In genomic region chr15:40564591-40565332, GRCh38 we compare ENCODE assay signal across 1 cellular context.
TF ChIP-seq lines count a peak whose summit lies in the region.

Gene CCDC32, minus strand, starts transcription at chr15:40565042. Its CDS starts 2,027 bp downstream, at chr15:40563015.

TF ChIP-seq in HepG2, 621 proteins besides CTCF, POLR2A, EP300 and RAD21 (continued from another document and continues in another):
- peak; percentile 41; the same call in 1 of the 2 replicates for TF ChIP-seq ERF (CRISPR knock-in tag; IDR thresholded peaks at IDR 0.05)
- TF ChIP-seq CREB1 (IDR thresholded peaks at IDR 0.05), result peak; percentile 76
- peak; percentile 89 for TF ChIP-seq CREB1 (CRISPR knock-in tag; IDR thresholded peaks at IDR 0.05)
- no peak for TF ChIP-seq TCF12 (IDR thresholded peaks at IDR 0.05)
- no peak for TF ChIP-seq TCF12 (CRISPR knock-in tag; IDR thresholded peaks at IDR 0.05)
- TF ChIP-seq ZNF720 (CRISPR knock-in tag; IDR thresholded peaks at IDR 0.05), result no peak
- no peak for TF ChIP-seq ZNF605 (CRISPR knock-in tag; IDR thresholded peaks at IDR 0.05)
- TF ChIP-seq RERE (CRISPR knock-in tag; IDR thresholded peaks at IDR 0.05; ENCODE audit: low read depth), result no peak
- peak; percentile 75 for TF ChIP-seq KMT2A (CRISPR knock-in tag; IDR thresholded peaks at IDR 0.05)
- TF ChIP-seq ZC3H4 (CRISPR knock-in tag; IDR thresholded peaks at IDR 0.05; ENCODE audit: borderline replicate concordance), result no peak
- TF ChIP-seq NR2F6 (IDR thresholded peaks at IDR 0.05), result no peak
- no peak for TF ChIP-seq NR2F6 (CRISPR knock-in tag; IDR thresholded peaks at IDR 0.05)
- peak; percentile 53 for TF ChIP-seq ETV5 (CRISPR knock-in tag; IDR thresholded peaks at IDR 0.05; ENCODE audit: borderline replicate concordance)
- TF ChIP-seq PITX1 (CRISPR knock-in tag; IDR thresholded peaks at IDR 0.05), result peak; percentile 39; the same call in 1 of the 2 replicates
- no peak for TF ChIP-seq SRSF9 (IDR thresholded peaks at IDR 0.05; ENCODE audit: borderline replicate concordance, insufficient read depth, low read depth, low read length, poor library complexity, severe bottlenecking)
- TF ChIP-seq SETDB1 (CRISPR knock-in tag; IDR thresholded peaks at IDR 0.05; ENCODE audit: borderline replicate concordance), result no peak
- TF ChIP-seq SUZ12 (IDR thresholded peaks at IDR 0.05; ENCODE audit: low read depth, low read length), result no peak
- no peak for TF ChIP-seq NR2F2 (IDR thresholded peaks at IDR 0.05; ENCODE audit: borderline replicate concordance, low read depth)
- TF ChIP-seq MAX (IDR thresholded peaks at IDR 0.05), result peak; percentile 89
- no peak for TF ChIP-seq ZNF232 (CRISPR knock-in tag; IDR thresholded peaks at IDR 0.05; ENCODE audit: borderline replicate concordance)
- no peak for TF ChIP-seq ZBTB3 (CRISPR knock-in tag; IDR thresholded peaks at IDR 0.05; ENCODE audit: borderline replicate concordance, low read depth)
- TF ChIP-seq ZNF256 (CRISPR knock-in tag; conservative IDR thresholded peaks at IDR 0.05), result no peak
- TF ChIP-seq ZBTB10 (CRISPR knock-in tag; IDR thresholded peaks at IDR 0.05; ENCODE audit: borderline replicate concordance), result no peak
- no peak for TF ChIP-seq MLXIP (CRISPR knock-in tag; IDR thresholded peaks at IDR 0.05; ENCODE audit: borderline replicate concordance)
- peak; percentile 68 for TF ChIP-seq SPEN (CRISPR knock-in tag; IDR thresholded peaks at IDR 0.05; ENCODE audit: low read depth)
- 0 out of 2 replicates have a peak, but pooled peaks have one; percentile 71 for TF ChIP-seq FLYWCH1 (CRISPR knock-in tag; IDR thresholded peaks at IDR 0.05)
- no peak for TF ChIP-seq ZNF740 (CRISPR knock-in tag; IDR thresholded peaks at IDR 0.05)
- no peak for TF ChIP-seq GTF3A (CRISPR knock-in tag; conservative IDR thresholded peaks at IDR 0.05)
- no peak for TF ChIP-seq HNRNPH1 (optimal IDR thresholded peaks at IDR 0.05; ENCODE audit: low read depth, low read length)
- no peak for TF ChIP-seq ARID2 (CRISPR knock-in tag; IDR thresholded peaks at IDR 0.05; ENCODE audit: borderline replicate concordance)
- no peak; the same call in 1 of the 2 replicates for TF ChIP-seq HOXA3 (CRISPR knock-in tag; IDR thresholded peaks at IDR 0.05)
- TF ChIP-seq ZNF318 (CRISPR knock-in tag; IDR thresholded peaks at IDR 0.05), result no peak
- peak; percentile 45; the same call in 1 of the 2 replicates for TF ChIP-seq ZNF790 (CRISPR knock-in tag; IDR thresholded peaks at IDR 0.05; ENCODE audit: borderline replicate concordance)
- no peak for TF ChIP-seq ZNF503 (CRISPR knock-in tag; IDR thresholded peaks at IDR 0.05)
- TF ChIP-seq SALL2 (CRISPR knock-in tag; IDR thresholded peaks at IDR 0.05), result no peak
- no peak for TF ChIP-seq SKI (IDR thresholded peaks at IDR 0.05; ENCODE audit: partially characterized antibody)
- peak; percentile 92 for TF ChIP-seq DRAP1 (CRISPR knock-in tag; IDR thresholded peaks at IDR 0.05)
- TF ChIP-seq ZNF317 (CRISPR knock-in tag; IDR thresholded peaks at IDR 0.05), result peak; percentile 64; the same call in 1 of the 2 replicates
- peak; percentile 88; the same call in 2 of the 3 replicates for TF ChIP-seq MXI1 (IDR thresholded peaks at IDR 0.05; ENCODE audit: borderline replicate concordance, low read depth, low read length)
